In the genomic region with DNA sequence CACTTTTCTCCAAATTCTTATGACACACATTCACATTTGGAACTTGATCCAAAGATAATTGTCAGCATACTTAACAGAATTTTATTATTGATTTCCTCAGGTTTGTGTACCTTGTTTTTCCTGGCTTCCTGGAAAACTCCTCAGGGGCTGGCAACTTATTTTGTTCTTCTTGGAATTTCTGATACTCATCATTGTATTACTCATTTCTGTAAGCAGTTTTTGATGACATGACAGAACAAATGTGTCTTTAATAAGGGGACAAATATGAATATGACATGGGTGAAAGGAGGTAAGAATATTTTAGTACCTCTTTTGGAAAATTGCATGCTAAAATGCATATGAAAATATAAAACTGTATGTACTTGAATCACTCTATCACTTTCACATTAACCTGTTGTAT, we compare ENCODE assay signal across 2 cellular contexts.
TF ChIP-seq lines count a peak whose summit lies in the region.

No MANE protein-coding gene starts in this region.

TF ChIP-seq in HepG2, 621 proteins besides CTCF, POLR2A, EP300 and RAD21 (continued from another document):
- no peak for TF ChIP-seq ZNF337 (CRISPR knock-in tag; IDR thresholded peaks at IDR 0.05; ENCODE audit: borderline replicate concordance, low read depth)
- TF ChIP-seq ZNF746 (CRISPR knock-in tag; IDR thresholded peaks at IDR 0.05), result no peak
- TF ChIP-seq MAFF (IDR thresholded peaks at IDR 0.05; ENCODE audit: low read depth, low read length), result peak; percentile 55; the same call in 1 of the 2 replicates
- no peak for TF ChIP-seq MTA3 (CRISPR knock-in tag; IDR thresholded peaks at IDR 0.05)
- TF ChIP-seq MAFK (conservative IDR thresholded peaks at IDR 0.05 in 1 of 2, IDR thresholded peaks at IDR 0.05 in 1 of 2; ENCODE audit: low read length in 2 of 2), result peak; percentile 63 to 71

TF ChIP-seq in K562, 482 proteins besides CTCF, POLR2A, EP300 and RAD21:
- TF ChIP-seq, protein P1, sequence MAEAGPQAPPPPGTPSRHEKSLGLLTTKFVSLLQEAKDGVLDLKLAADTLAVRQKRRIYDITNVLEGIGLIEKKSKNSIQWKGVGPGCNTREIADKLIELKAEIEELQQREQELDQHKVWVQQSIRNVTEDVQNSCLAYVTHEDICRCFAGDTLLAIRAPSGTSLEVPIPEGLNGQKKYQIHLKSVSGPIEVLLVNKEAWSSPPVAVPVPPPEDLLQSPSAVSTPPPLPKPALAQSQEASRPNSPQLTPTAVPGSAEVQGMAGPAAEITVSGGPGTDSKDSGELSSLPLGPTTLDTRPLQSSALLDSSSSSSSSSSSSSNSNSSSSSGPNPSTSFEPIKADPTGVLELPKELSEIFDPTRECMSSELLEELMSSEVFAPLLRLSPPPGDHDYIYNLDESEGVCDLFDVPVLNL (CRISPR knock-in tag; IDR thresholded peaks at IDR 0.05; ENCODE audit: low read depth), result no peak
- TF ChIP-seq MYBL2 (IDR thresholded peaks at IDR 0.05; ENCODE audit: low read depth) (no peak), MYBL2 (CRISPR knock-in tag; IDR thresholded peaks at IDR 0.05; ENCODE audit: borderline replicate concordance) (no peak), ZNF316 (IDR thresholded peaks at IDR 0.05) (peak; percentile 18; the same call in 1 of the 2 replicates)
